ENCODE assay signal across 8 cellular contexts in the genomic region with DNA sequence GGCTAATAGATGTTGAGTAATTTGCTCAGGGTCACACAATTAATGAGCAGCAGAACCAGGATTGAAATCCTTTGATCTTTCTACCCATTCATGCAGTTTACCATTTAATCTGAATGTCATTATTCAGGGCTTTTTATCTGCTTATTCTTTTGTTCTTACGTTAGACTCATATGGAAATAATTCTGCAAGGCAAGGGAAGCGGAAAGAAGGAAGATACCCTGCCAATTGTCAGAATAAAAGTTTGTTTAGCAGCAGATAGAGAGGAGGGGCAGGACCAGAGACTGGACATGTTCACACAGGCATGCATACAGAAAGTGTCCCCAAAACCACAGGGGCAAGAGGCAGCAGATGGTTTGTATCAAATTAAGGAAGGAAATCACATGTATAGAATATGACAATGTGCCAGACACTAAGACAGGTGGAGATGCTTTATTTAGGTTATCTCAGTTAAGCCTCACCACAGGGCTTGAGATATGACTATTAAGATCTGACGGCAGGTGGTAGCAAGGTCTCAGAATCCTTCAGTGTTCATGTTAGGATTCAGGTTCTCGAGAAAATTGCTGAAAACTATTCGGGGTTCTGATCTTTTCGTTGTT.
DNase-seq lines count a peak whose midpoint lies in the region; ATAC-seq and TF ChIP-seq lines count a peak whose summit lies in the region.

No MANE protein-coding gene starts in this region.

- TF ChIP-seq CTCF in WERI-Rb-1 (IDR thresholded peaks at IDR 0.05; ENCODE audit: low read depth, low read length) = no peak

- peaks cover 27% of the 10 kb centered on the region for H3K36me3 ChIP-seq in WERI-Rb-1
- no peaks in the 10 kb centered on the region for H3K36me3 ChIP-seq in effector memory CD4-positive, alpha-beta T cell (ENCODE audit: control insufficient read depth, insufficient read depth, low read length)

- H3K4me1 ChIP-seq in effector memory CD4-positive, alpha-beta T cell (ENCODE audit: control insufficient read depth, insufficient read depth, low read length, poor library complexity, severe bottlenecking) = no peaks in the 10 kb centered on the region

- H3K27ac ChIP-seq in WERI-Rb-1 = peak overlapping the region; percentile 9; the same call in 1 of the 2 replicates
- no peak overlapping the region for H3K27ac ChIP-seq in effector memory CD4-positive, alpha-beta T cell (ENCODE audit: insufficient read depth, low read length, poor library complexity, severe bottlenecking)

- no peak overlapping the region for H3K4me3 ChIP-seq in WERI-Rb-1 (ENCODE audit: low read depth, low read length)
- H3K4me3 ChIP-seq in effector memory CD4-positive, alpha-beta T cell (ENCODE audit: insufficient read depth, low read depth, low read length, poor library complexity, severe bottlenecking) = no peak overlapping the region

- peaks cover 4% of the 10 kb centered on the region for H3K9me3 ChIP-seq in WERI-Rb-1 (ENCODE audit: severe bottlenecking)
- H3K9me3 ChIP-seq in effector memory CD4-positive, alpha-beta T cell (ENCODE audit: control insufficient read depth, low read length) = no peaks in the 10 kb centered on the region

- DNase-seq in WERI-Rb-1 = no peak
- DNase-seq in effector memory CD4-positive, alpha-beta T cell = no peak
- DNase-seq in AG08395 (ENCODE audit: low spot score) = no peak
- no peak for DNase-seq in GM03348 (ENCODE audit: low spot score)
- DNase-seq in EL = no peak

- ATAC-seq in GM18498 (IDR thresholded peaks at IDR 0.05; ENCODE audit: unreplicated experiment) = peak; percentile 96
- ATAC-seq in GM21423 (IDR thresholded peaks at IDR 0.05; ENCODE audit: unreplicated experiment) = peak; percentile 97
- ATAC-seq in HG03442 (IDR thresholded peaks at IDR 0.05; ENCODE audit: unreplicated experiment) = peak; percentile 98

- no peaks in the 10 kb centered on the region for H3K27me3 ChIP-seq in WERI-Rb-1 (ENCODE audit: insufficient read depth, low read depth, severe bottlenecking)
- no peaks in the 10 kb centered on the region for H3K27me3 ChIP-seq in effector memory CD4-positive, alpha-beta T cell (replicated peaks; ENCODE audit: control insufficient read depth, insufficient read depth, low read length, poor library complexity, severe bottlenecking)
